Comparison of ENCODE assay signal across 21 cellular contexts in the genomic region with DNA sequence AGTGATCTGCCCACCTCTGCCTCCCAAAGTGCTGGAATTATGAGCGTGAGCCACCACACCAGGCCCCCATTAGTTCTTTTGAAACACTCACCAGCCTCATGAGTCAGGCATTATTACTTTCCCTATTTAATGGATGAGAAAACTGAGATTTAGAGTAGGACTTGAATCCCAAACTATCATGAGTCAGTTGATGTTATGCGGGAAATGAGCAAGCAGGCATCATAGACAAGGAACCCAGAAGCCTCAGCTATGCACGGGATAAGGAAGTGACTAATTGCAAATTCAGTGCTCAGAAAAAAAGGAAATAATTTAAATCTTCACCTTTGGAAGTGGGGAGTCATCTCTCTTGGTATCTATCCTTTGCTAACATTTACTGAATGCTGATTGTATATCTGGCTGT.
DNase-seq lines count a peak whose midpoint lies in the region; ATAC-seq, FAIRE-seq and TF ChIP-seq lines count a peak whose summit lies in the region.
"Had no signal": no experiment of that assay in that cellular context is flagged by ENCODE, and none has a peak within 500 bp of the region (broad histone marks: within the 10 kb centered on the region; RNA-seq: fewer than 3 reads in every experiment).

No MANE protein-coding gene starts in this region.

- POLR2A ChIA-PET in MCF 10A (lab: Yijun Ruan, JAX): no interaction called here
- POLR2A ChIA-PET in OCI-LY7 (lab: Charles Lee): no interaction called here

- H3K27ac Mint-ChIP-seq in MCF 10A (ENCODE audit: low read depth, unreplicated experiment): no peak overlapping the region
- H3K27ac Mint-ChIP-seq in mesothelial cell of epicardium: no peak overlapping the region
- H3K27ac Mint-ChIP-seq: activated naive CD8-positive, alpha-beta T cell treated with anti-CD3 and anti-CD28 coated beads, Interleukin-2, amount 50 U/mL, for 24 hours; activated T-cell treated with anti-CD3 and anti-CD28 coated beads, Interleukin-2, amount 50 U/mL, for 24 hours; stimulated activated naive CD8-positive, alpha-beta T cell treated with anti-CD3 and anti-CD28 coated beads, Interleukin-15, amount 100 ng/mL, for 72 hours had no signal

- intact Hi-C loops in MCF 10A (cut with micrococcal nuclease): no loop called here
- intact Hi-C loops in breast epithelium (cut with DNase I; ENCODE audit: low total_unique reads): no loop called here
- intact Hi-C loops in OCI-LY7 (cut with micrococcal nuclease; ENCODE audit: unreplicated experiment): no loop called here

- no TSS peak for BruUV-seq in MCF 10A (replicated peaks; lab: Mats Ljungman, UMichigan)
- no TSS peak for BruUV-seq in OCI-LY7 (replicated peaks; lab: Mats Ljungman, UMichigan)

- DNase-seq in MCF 10A (ENCODE audit: unreplicated experiment) (peak; percentile 30), breast epithelium (ENCODE audit: low spot score in 2 of 2) (no peak), RWPE2 (ENCODE audit: low spot score) (no peak), fibroblast of mammary gland (ENCODE audit: low read depth) (peak; percentile 92), urothelium cell line (ENCODE audit: low spot score) (peak; percentile 3), mesothelial cell of epicardium (ENCODE audit: low spot score in 2 of 2, unreplicated experiment in 2 of 2) (no peak), OCI-LY7 (ENCODE audit: low spot score) (no peak)
- no peak for DNase-seq in stimulated activated CD4-positive, alpha-beta T cell treated with anti-CD3 and anti-CD28 coated beads, Interleukin-1b, Interleukin-23, amount 100 ng/mL, for 48 hours
- DNase-seq: activated CD4-positive, alpha-beta T cell treated with anti-CD3 and anti-CD28 coated beads for 4 hours; activated naive CD8-positive, alpha-beta T cell treated with anti-CD3 and anti-CD28 coated beads, Interleukin-2, amount 50 U/mL, for 24 hours; activated T-cell treated with anti-CD3 and anti-CD28 coated beads, Interleukin-2, amount 50 U/mL, for 24 hours; colonic mucosa; NCI-H1930; NCI-H524; pancreas; stimulated activated naive CD8-positive, alpha-beta T cell treated with anti-CD3 and anti-CD28 coated beads, Interleukin-15, amount 100 ng/mL, for 72 hours had no signal

- no peaks in the 10 kb centered on the region for H3K9me3 Mint-ChIP-seq in MCF 10A (ENCODE audit: unreplicated experiment)
- no peaks in the 10 kb centered on the region for H3K9me3 Mint-ChIP-seq in mesothelial cell of epicardium
- H3K9me3 Mint-ChIP-seq: activated naive CD8-positive, alpha-beta T cell treated with anti-CD3 and anti-CD28 coated beads, Interleukin-2, amount 50 U/mL, for 24 hours; activated T-cell treated with anti-CD3 and anti-CD28 coated beads, Interleukin-2, amount 50 U/mL, for 24 hours; stimulated activated naive CD8-positive, alpha-beta T cell treated with anti-CD3 and anti-CD28 coated beads, Interleukin-15, amount 100 ng/mL, for 72 hours had no signal

- H2AFZ ChIP-seq in OCI-LY7 (ENCODE audit: low read length): no peak overlapping the region
- H2AFZ ChIP-seq: PC-9 had no signal

- H3K79me2 ChIP-seq in OCI-LY7 (ENCODE audit: insufficient read depth, low read depth, low read length): no peaks in the 10 kb centered on the region

- H3K4me1 Mint-ChIP-seq in MCF 10A (ENCODE audit: insufficient read depth, unreplicated experiment) (peaks cover 6% of the 10 kb centered on the region), mesothelial cell of epicardium (no peaks in the 10 kb centered on the region)
- H3K4me1 Mint-ChIP-seq: stimulated activated naive CD8-positive, alpha-beta T cell treated with anti-CD3 and anti-CD28 coated beads, Interleukin-15, amount 100 ng/mL, for 72 hours had no signal

- no peaks in the 10 kb centered on the region for H3K27me3 ChIP-seq in breast epithelium
- no peaks in the 10 kb centered on the region for H3K27me3 ChIP-seq in RWPE2 (ENCODE audit: insufficient read depth, poor library complexity, severe bottlenecking)
- H3K27me3 ChIP-seq: colonic mucosa, pancreas, vagina had no signal

- H3K4me1 ChIP-seq in breast epithelium: no peaks in the 10 kb centered on the region
- peaks cover 4% of the 10 kb centered on the region for H3K4me1 ChIP-seq in RWPE2 (ENCODE audit: insufficient read depth, poor library complexity, severe bottlenecking)
- no peaks in the 10 kb centered on the region for H3K4me1 ChIP-seq in OCI-LY7 (ENCODE audit: insufficient read depth, low read length, poor library complexity, severe bottlenecking)
- H3K4me1 ChIP-seq: colonic mucosa, HAP-1, vagina had no signal

- no peak overlapping the region for H3K4me2 ChIP-seq in OCI-LY7 (ENCODE audit: low read length)
- H3K4me2 ChIP-seq: PC-9, smooth muscle cell had no signal

- H4K20me1 ChIP-seq in OCI-LY7 (ENCODE audit: insufficient read depth, low read length): no peaks in the 10 kb centered on the region

- CTCF ChIA-PET in MCF 10A (lab: Yijun Ruan, JAX) (no interaction called here), OCI-LY7 (lab: Charles Lee; ENCODE audit: unreplicated experiment) (no interaction called here)

- no peak overlapping the region for H3K27ac ChIP-seq in breast epithelium
- peak overlapping the region; percentile 25 for H3K27ac ChIP-seq in RWPE2 (ENCODE audit: poor library complexity, severe bottlenecking)
- H3K27ac ChIP-seq in OCI-LY7 (ENCODE audit: low read depth, low read length, poor library complexity, severe bottlenecking): no peak overlapping the region
- H3K27ac ChIP-seq: colonic mucosa, pancreas, PC-9, vagina had no signal

- no peaks in the 10 kb centered on the region for H3K9me2 ChIP-seq in OCI-LY7 (ENCODE audit: insufficient read depth, low read length)

- H3K36me3 Mint-ChIP-seq in MCF 10A (ENCODE audit: insufficient read depth, unreplicated experiment): no peaks in the 10 kb centered on the region
- H3K36me3 Mint-ChIP-seq in mesothelial cell of epicardium: no peaks in the 10 kb centered on the region

- H3K27me3 Mint-ChIP-seq in MCF 10A (ENCODE audit: insufficient read depth, unreplicated experiment): no peaks in the 10 kb centered on the region
- H3K27me3 Mint-ChIP-seq in mesothelial cell of epicardium (ENCODE audit: low read depth): no peaks in the 10 kb centered on the region
- H3K27me3 Mint-ChIP-seq: activated naive CD8-positive, alpha-beta T cell treated with anti-CD3 and anti-CD28 coated beads, Interleukin-2, amount 50 U/mL, for 24 hours; activated T-cell treated with anti-CD3 and anti-CD28 coated beads, Interleukin-2, amount 50 U/mL, for 24 hours; stimulated activated naive CD8-positive, alpha-beta T cell treated with anti-CD3 and anti-CD28 coated beads, Interleukin-15, amount 100 ng/mL, for 72 hours had no signal

- H3K36me3 ChIP-seq in breast epithelium: no peaks in the 10 kb centered on the region
- no peaks in the 10 kb centered on the region for H3K36me3 ChIP-seq in RWPE2 (ENCODE audit: low read depth)
- no peaks in the 10 kb centered on the region for H3K36me3 ChIP-seq in OCI-LY7 (ENCODE audit: insufficient read depth, low read length)
- H3K36me3 ChIP-seq: colonic mucosa, HAP-1, pancreas, vagina had no signal

- no peaks in the 10 kb centered on the region for H3K9me3 ChIP-seq in breast epithelium
- no peaks in the 10 kb centered on the region for H3K9me3 ChIP-seq in RWPE2 (ENCODE audit: severe bottlenecking)
- no peaks in the 10 kb centered on the region for H3K9me3 ChIP-seq in OCI-LY7 (ENCODE audit: low read length)
- H3K9me3 ChIP-seq: colonic mucosa, HAP-1, pancreas, vagina had no signal

- TF ChIP-seq CTCF in MCF 10A (IDR thresholded peaks at IDR 0.05; ENCODE audit: unreplicated experiment): no peak
- TF ChIP-seq CTCF in breast epithelium (IDR thresholded peaks at IDR 0.05): no peak
- no peak for TF ChIP-seq CTCF in RWPE2 (IDR thresholded peaks at IDR 0.05; ENCODE audit: poor library complexity, severe bottlenecking)
- TF ChIP-seq CTCF in fibroblast of mammary gland (conservative IDR thresholded peaks at IDR 0.05; ENCODE audit: control insufficient read depth, insufficient read depth, low read depth, low read length): no peak
- no peak for TF ChIP-seq CTCF in mesothelial cell of epicardium (IDR thresholded peaks at IDR 0.05; ENCODE audit: unreplicated experiment)
- TF ChIP-seq CTCF in OCI-LY7 (conservative IDR thresholded peaks at IDR 0.05; ENCODE audit: low read length): no peak

- no peak overlapping the region for H3K4me3 Mint-ChIP-seq in MCF 10A (ENCODE audit: unreplicated experiment)
- no peak overlapping the region for H3K4me3 Mint-ChIP-seq in mesothelial cell of epicardium
- H3K4me3 Mint-ChIP-seq: activated naive CD8-positive, alpha-beta T cell treated with anti-CD3 and anti-CD28 coated beads, Interleukin-2, amount 50 U/mL, for 24 hours; activated T-cell treated with anti-CD3 and anti-CD28 coated beads, Interleukin-2, amount 50 U/mL, for 24 hours; stimulated activated naive CD8-positive, alpha-beta T cell treated with anti-CD3 and anti-CD28 coated beads, Interleukin-15, amount 100 ng/mL, for 72 hours had no signal

- H3K4me3 ChIP-seq in breast epithelium (no peak overlapping the region), RWPE2 (ENCODE audit: severe bottlenecking) (no peak overlapping the region), fibroblast of mammary gland (ENCODE audit: control insufficient read depth, low read depth, low read length) (no peak overlapping the region), OCI-LY7 (ENCODE audit: low read depth, low read length, poor library complexity, severe bottlenecking) (no peak overlapping the region)
- H3K4me3 ChIP-seq: colonic mucosa, HAP-1, pancreas, PC-9, smooth muscle cell, vagina had no signal

- TF ChIP-seq POLR2A in breast epithelium (IDR thresholded peaks at IDR 0.05): no peak

- ATAC-seq in RWPE2 (ENCODE audit: low read depth): peak; percentile 73
- ATAC-seq: activated naive CD8-positive, alpha-beta T cell treated with anti-CD3 and anti-CD28 coated beads, Interleukin-2, amount 50 U/mL, for 24 hours; pancreas; stimulated activated naive CD8-positive, alpha-beta T cell treated with anti-CD3 and anti-CD28 coated beads, Interleukin-15, amount 100 ng/mL, for 72 hours had no signal

- no peak for FAIRE-seq in urothelium cell line (lab: Jason Lieb, UNC)
- FAIRE-seq: A204.1, pancreas had no signal

Comparison
In these comparisons a context has a peak if more than half of its experiments do, and no peak if none do; other contexts are left out.
1. DNase-seq: peak in MCF 10A (single experiment), fibroblast of mammary gland (single experiment) and urothelium cell line (single experiment); none in breast epithelium (0 of 2), RWPE2 (single experiment), mesothelial cell of epicardium (0 of 2), OCI-LY7 (single experiment) and stimulated activated CD4-positive, alpha-beta T cell treated with anti-CD3 and anti-CD28 coated beads, Interleukin-1b, Interleukin-23, amount 100 ng/mL, for 48 hours (single experiment).